Comparison of ENCODE assay signal across 1 cellular context in the genomic region with DNA sequence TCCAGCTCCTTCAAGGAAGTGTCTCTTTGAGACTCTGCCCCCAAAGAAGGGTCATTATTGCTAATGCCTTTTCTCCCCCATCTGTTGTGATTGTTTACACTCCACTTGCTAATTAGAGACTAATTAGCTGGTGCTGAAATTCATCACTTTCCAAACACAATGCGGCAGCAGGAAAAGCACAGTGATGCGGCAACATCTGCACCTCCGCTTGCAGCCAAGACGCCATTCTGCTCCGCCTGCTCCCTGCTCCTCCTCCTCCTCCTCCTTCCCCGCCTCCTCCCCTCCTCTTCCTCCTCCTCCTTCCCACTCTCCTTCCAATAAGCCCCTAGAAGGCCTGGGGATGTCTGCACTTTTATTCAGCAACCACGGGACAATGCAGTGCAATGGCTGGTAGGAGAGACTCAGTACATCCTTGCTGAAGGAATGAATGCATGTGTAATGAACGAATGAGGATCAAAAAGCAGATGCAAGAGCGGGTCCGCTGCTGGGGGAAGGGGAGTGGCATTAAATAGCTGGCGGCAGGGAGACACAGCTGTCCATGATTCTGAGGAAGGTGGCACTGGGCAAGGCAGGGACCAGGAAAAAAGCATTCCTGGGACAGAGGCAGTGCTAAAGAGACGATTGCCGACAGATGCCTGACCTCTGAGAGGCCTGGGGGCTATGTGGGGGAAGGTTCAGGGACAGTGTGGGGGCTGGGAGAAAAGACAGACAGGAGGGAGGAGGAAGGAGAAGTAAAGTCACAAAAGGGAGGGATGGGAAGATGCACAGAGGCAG.
TF ChIP-seq lines count a peak whose summit lies in the region.

No MANE protein-coding gene starts in this region.

TF ChIP-seq in neural cell, 6 proteins besides CTCF, POLR2A, EP300 and RAD21:
- TF ChIP-seq TAF1 (IDR thresholded peaks at IDR 0.05; ENCODE audit: low read depth) (no peak), POLR2AphosphoS5 (IDR thresholded peaks at IDR 0.05) (no peak), SMC3 (conservative IDR thresholded peaks at IDR 0.05; ENCODE audit: poor library complexity) (no peak), REST (IDR thresholded peaks at IDR 0.05; ENCODE audit: borderline replicate concordance) (no peak), MXI1 (conservative IDR thresholded peaks at IDR 0.05; ENCODE audit: poor library complexity, severe bottlenecking) (no peak), EZH2 (IDR thresholded peaks at IDR 0.05; ENCODE audit: borderline replicate concordance, insufficient read depth, low read length, poor library complexity, severe bottlenecking) (no peak)
TF ChIP-seq in neural cell: peak in this region for 0.
